Comparison of ENCODE assay signal across 26 cellular contexts in the genomic region with DNA sequence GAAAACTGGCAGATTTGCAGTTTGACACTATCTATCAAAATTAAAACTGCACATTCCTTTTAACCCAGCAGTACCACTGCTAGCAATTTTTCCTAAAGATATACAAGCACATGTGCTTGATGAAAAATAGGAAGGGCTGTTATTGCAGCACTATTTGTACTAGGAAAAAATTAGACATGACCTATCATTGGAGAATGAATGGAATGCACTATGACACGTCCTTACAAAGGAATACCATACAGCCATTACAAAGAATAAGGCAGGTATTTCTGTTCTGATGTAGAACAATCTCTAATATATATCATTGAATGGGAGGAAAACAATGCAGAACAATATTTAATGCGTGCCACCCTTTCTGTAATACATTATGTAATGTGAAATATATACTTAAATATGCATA. TPM values are rescaled to one million over a fixed set of nuclear protein-coding genes. Genes with fewer than 3 reads are reported as not detected.
"Had no signal": no experiment of that assay in that cellular context is flagged by ENCODE, and none has a peak within 500 bp of the region (broad histone marks: within the 10 kb centered on the region; RNA-seq: fewer than 3 reads in every experiment).

No MANE protein-coding gene starts in this region.

- H3K36me3 ChIP-seq: left ventricle myocardium inferior, ovary, spleen, transverse colon, upper lobe of left lung had no signal

- DNase-seq: hypothalamus; islet precursor cell; left ventricle myocardium inferior; mesendoderm; naive thymus-derived CD4-positive, alpha-beta T cell; ovary; retina; right cardiac atrium; small intestine; spleen; stimulated activated CD4-positive, alpha-beta T cell treated with anti-CD3 and anti-CD28 coated beads, Interleukin-2, amount 100 ng/mL, for 48 hours; stimulated activated CD4-positive, alpha-beta T cell treated with anti-CD3 and anti-CD28 coated beads, Interleukin-4, amount 100 ng/mL, for 4 hours; stimulated activated CD8-positive, alpha-beta memory T cell treated with anti-CD3 and anti-CD28 coated beads, Interleukin-4, amount 100 ng/mL, for 48 hours; stimulated activated naive CD4-positive, alpha-beta T cell treated with Interleukin-2 at 50 U/mL for 16 hours; stimulated activated naive CD8-positive, alpha-beta T cell treated with anti-CD3 and anti-CD28 coated beads, Interleukin-15, amount 100 ng/mL, for 72 hours; substantia nigra; transverse colon; upper lobe of left lung had no signal

- H3K4me1 ChIP-seq: spleen, transverse colon, upper lobe of left lung had no signal

- H3K9me3 ChIP-seq: left ventricle myocardium inferior, ovary, spleen, transverse colon, upper lobe of left lung had no signal

- ATAC-seq: naive thymus-derived CD4-positive, alpha-beta T cell; natural killer cell treated with Interleukin-12 subunit alpha and Interleukin-12 subunit beta and Interleukin-15 and Interleukin-18, amount 100 ng/mL, for 72 hours; right cardiac atrium; sciatic nerve; stimulated activated memory B cell treated with anti-CD40 and anti-IgM and Interleukin-4, amounts not matched to agents 10 μg/mL and 1 μg/mL and 100 μg/mL, for 72 hours; stimulated activated naive CD8-positive, alpha-beta T cell treated with anti-CD3 and anti-CD28 coated beads, Interleukin-15, amount 100 ng/mL, for 72 hours had no signal

- H3K4me3 ChIP-seq: left ventricle myocardium inferior, lung, ovary, spleen, transverse colon, upper lobe of left lung had no signal

- H3K27ac ChIP-seq: ovary, spleen, transverse colon, upper lobe of left lung had no signal

- H3K27me3 ChIP-seq: ovary, upper lobe of left lung had no signal

RNA-seq across cellular contexts. Expression of gene DPYSL5, which starts 12.5 kb away (rescaled TPM):
- total RNA-seq: left ventricle myocardium inferior; lower leg skin; mononuclear cell; naive thymus-derived CD4-positive, alpha-beta T cell; natural killer cell treated with Interleukin-12 subunit alpha and Interleukin-12 subunit beta and Interleukin-15 and Interleukin-18, amount 100 ng/mL, for 72 hours; omental fat pad; pulmonary artery endothelial cell; right cardiac atrium; sciatic nerve; upper lobe of left lung had no signal
- polyA plus RNA-seq: lung; naive thymus-derived CD4-positive, alpha-beta T cell had no signal
